Comparison of ENCODE assay signal across 1 cellular context in the genomic region with DNA sequence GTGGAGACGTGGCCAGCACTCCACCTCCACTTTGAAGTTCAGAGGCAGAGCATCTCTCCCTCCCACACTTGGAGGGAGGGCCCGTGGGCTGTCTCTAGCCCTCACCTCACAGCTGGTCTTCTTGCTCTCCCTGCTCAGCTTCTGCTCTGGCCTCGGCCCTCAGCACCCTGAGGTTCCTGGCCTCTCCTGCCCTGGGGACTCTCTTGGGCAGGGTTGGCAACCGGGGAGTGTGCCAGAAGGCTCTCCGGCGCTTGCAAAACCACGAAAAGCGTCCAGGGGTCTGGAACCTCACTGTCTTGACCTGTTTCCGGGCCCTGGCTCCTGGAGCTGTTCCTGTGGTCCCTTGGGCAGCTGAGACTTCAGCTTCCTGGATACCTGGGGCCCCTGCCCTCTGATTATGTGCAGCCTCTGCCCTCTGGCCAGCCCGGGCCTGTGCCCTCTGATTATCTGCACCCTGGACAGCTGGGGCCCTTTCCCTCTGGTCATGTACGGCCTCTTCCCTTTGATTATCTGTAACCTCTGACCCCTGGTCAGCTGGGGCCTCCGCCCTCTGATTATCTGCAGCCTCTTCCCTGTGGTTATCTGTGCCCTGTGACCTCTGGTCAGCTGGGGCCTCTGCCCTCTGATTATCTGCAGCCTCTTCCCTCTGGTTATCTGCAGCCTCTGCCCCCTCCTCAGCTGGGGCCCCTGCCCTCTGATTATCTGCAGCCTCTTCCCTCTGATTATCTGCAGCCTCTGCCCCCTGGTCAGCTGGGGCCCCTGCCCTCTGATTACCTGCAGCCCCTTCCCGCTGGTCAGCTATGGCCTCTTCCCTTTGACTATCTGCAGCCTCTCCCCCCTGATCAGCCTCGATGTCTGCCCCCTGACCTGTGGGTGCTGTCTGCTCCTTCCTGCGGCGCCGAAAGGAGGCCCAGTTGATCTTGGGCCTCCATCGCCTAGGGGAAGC.
A peak's percentile ranks its signal among the peaks of the same experiment; 100 is the strongest.
TF ChIP-seq lines count a peak whose summit lies in the region.

No MANE protein-coding gene starts in this region.

TF ChIP-seq in K562, 482 proteins besides CTCF, POLR2A, EP300 and RAD21 (continued from another document and continues in another):
- TF ChIP-seq ZNF592 (IDR thresholded peaks at IDR 0.05) (no peak), ETS2 (tag; IDR thresholded peaks at IDR 0.05; ENCODE audit: borderline replicate concordance, poor library complexity, severe bottlenecking) (no peak), BRF2 (IDR thresholded peaks at IDR 0.05; ENCODE audit: borderline replicate concordance, insufficient read depth, insufficient read length) (no peak), PRPF4 (IDR thresholded peaks at IDR 0.05; ENCODE audit: insufficient read depth, low read depth, low read length, poor library complexity, severe bottlenecking) (no peak), ATF1 (CRISPR knock-in tag; IDR thresholded peaks at IDR 0.05) (no peak), ATF1 (tag; IDR thresholded peaks at IDR 0.05) (no peak), GATAD2B (IDR thresholded peaks at IDR 0.05; ENCODE audit: borderline replicate concordance) (no peak), PTBP1 (IDR thresholded peaks at IDR 0.05; ENCODE audit: low read depth, low read length) (no peak), ZNF699 (CRISPR knock-in tag; IDR thresholded peaks at IDR 0.05; ENCODE audit: insufficient replicate concordance) (no peak), CBX8 (IDR thresholded peaks at IDR 0.05; ENCODE audit: borderline replicate concordance, extremely low read depth, low read depth, low read length, poor library complexity, severe bottlenecking) (no peak), ZNF583 (CRISPR knock-in tag; IDR thresholded peaks at IDR 0.05) (no peak), ZBTB11 (CRISPR knock-in tag; IDR thresholded peaks at IDR 0.05) (no peak), CEBPB (tag; IDR thresholded peaks at IDR 0.05) (no peak), ZNF316 (IDR thresholded peaks at IDR 0.05) (no peak), ZNF212 (CRISPR knock-in tag; IDR thresholded peaks at IDR 0.05) (no peak), LCOR (CRISPR knock-in tag; IDR thresholded peaks at IDR 0.05) (no peak), STAT5B (CRISPR knock-in tag; IDR thresholded peaks at IDR 0.05) (no peak), LEF1 (IDR thresholded peaks at IDR 0.05) (no peak), JUNB (CRISPR knock-in tag; conservative IDR thresholded peaks at IDR 0.05) (no peak), ZNF695 (CRISPR knock-in tag; IDR thresholded peaks at IDR 0.05) (no peak), IRF2 (CRISPR knock-in tag; IDR thresholded peaks at IDR 0.05) (no peak), FOXP1 (CRISPR knock-in tag; IDR thresholded peaks at IDR 0.05) (no peak), POLR2AphosphoS2 (IDR thresholded peaks at IDR 0.05; ENCODE audit: low read length) (no peak), SMAD4 (CRISPR knock-in tag; conservative IDR thresholded peaks at IDR 0.05) (no peak), ETV5 (CRISPR knock-in tag; IDR thresholded peaks at IDR 0.05; ENCODE audit: low read depth) (no peak), ZNF12 (CRISPR knock-in tag; IDR thresholded peaks at IDR 0.05) (no peak), ZKSCAN8 (CRISPR knock-in tag; IDR thresholded peaks at IDR 0.05) (no peak), NR2C2 (CRISPR knock-in tag; IDR thresholded peaks at IDR 0.05) (peak; percentile 95), NR2C2 (tag; IDR thresholded peaks at IDR 0.05) (peak; percentile 95), ZNF609 (CRISPR knock-in tag; IDR thresholded peaks at IDR 0.05; ENCODE audit: borderline replicate concordance) (no peak), SIX5 (IDR thresholded peaks at IDR 0.05; ENCODE audit: borderline replicate concordance in 1 of 2, insufficient read depth in 1 of 2, low read depth in 1 of 2, low read length in 2 of 2) (no peak), PHB (CRISPR knock-in tag; IDR thresholded peaks at IDR 0.05) (0 out of 2 replicates have a peak, but pooled peaks have one; percentile 28)
- TF ChIP-seq, protein P1, sequence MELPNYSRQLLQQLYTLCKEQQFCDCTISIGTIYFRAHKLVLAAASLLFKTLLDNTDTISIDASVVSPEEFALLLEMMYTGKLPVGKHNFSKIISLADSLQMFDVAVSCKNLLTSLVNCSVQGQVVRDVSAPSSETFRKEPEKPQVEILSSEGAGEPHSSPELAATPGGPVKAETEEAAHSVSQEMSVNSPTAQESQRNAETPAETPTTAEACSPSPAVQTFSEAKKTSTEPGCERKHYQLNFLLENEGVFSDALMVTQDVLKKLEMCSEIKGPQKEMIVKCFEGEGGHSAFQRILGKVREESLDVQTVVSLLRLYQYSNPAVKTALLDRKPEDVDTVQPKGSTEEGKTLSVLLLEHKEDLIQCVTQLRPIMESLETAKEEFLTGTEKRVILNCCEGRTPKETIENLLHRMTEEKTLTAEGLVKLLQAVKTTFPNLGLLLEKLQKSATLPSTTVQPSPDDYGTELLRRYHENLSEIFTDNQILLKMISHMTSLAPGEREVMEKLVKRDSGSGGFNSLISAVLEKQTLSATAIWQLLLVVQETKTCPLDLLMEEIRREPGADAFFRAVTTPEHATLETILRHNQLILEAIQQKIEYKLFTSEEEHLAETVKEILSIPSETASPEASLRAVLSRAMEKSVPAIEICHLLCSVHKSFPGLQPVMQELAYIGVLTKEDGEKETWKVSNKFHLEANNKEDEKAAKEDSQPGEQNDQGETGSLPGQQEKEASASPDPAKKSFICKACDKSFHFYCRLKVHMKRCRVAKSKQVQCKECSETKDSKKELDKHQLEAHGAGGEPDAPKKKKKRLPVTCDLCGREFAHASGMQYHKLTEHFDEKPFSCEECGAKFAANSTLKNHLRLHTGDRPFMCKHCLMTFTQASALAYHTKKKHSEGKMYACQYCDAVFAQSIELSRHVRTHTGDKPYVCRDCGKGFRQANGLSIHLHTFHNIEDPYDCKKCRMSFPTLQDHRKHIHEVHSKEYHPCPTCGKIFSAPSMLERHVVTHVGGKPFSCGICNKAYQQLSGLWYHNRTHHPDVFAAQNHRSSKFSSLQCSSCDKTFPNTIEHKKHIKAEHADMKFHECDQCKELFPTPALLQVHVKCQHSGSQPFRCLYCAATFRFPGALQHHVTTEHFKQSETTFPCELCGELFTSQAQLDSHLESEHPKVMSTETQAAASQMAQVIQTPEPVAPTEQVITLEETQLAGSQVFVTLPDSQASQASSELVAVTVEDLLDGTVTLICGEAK (IDR thresholded peaks at IDR 0.05) = no peak
- TF ChIP-seq, protein P1 (CRISPR knock-in tag; IDR thresholded peaks at IDR 0.05) = no peak
